Comparison of ENCODE assay signal across 1 cellular context in genomic region chr11:120102050-120102861, GRCh38.
TF ChIP-seq lines count a peak whose summit lies in the region.

No MANE protein-coding gene starts in this region.

TF ChIP-seq in H1, 55 proteins besides CTCF, POLR2A, EP300 and RAD21 (continued from another document):
- TF ChIP-seq CHD7 (IDR thresholded peaks at IDR 0.05; ENCODE audit: insufficient replicate concordance, low read length): no peak
